19 cellular contexts compared by ENCODE assay signal in genomic region chr2:10934979-10935350, GRCh38. TPM values are rescaled to one million over a fixed set of nuclear protein-coding genes. Genes with fewer than 3 reads are reported as not detected.
DNase-seq lines count a peak whose midpoint lies in the region; ATAC-seq and TF ChIP-seq lines count a peak whose summit lies in the region.
"Had no signal": no experiment of that assay in that cellular context is flagged by ENCODE, and none has a peak within 500 bp of the region (broad histone marks: within the 10 kb centered on the region; RNA-seq: fewer than 3 reads in every experiment).

No MANE protein-coding gene starts in this region.

- H3K9me3 ChIP-seq in neural progenitor cell (ENCODE audit: low read depth), result no peaks in the 10 kb centered on the region

- no peak for ATAC-seq in HG03097 (IDR thresholded peaks at IDR 0.05; ENCODE audit: low FRiP score, unreplicated experiment)
- ATAC-seq: activated CD4-positive, CD25-positive, alpha-beta regulatory T cell treated with anti-CD3 and anti-CD28 coated beads, Interleukin-2, amount 50 U/mL, for 24 hours; activated T-helper 17 cell treated with anti-CD3 and anti-CD28 coated beads, Interleukin-2, amount 50 U/mL, for 72 hours had no signal

- peaks cover 4% of the 10 kb centered on the region for H3K9me3 Mint-ChIP-seq in neural progenitor cell

- DNase-seq in NCI-H2171 treated with DMSO at 0.1 percent for 48 hours (lab: John Stamatoyannopoulos, UW) (peak; percentile 7), NCI-H2171 (lab: John Stamatoyannopoulos, UW) (no peak), NCI-H187 treated with DMSO at 0.1 percent for 48 hours (lab: John Stamatoyannopoulos, UW) (peak; percentile 48), RPMI8226 (peak; percentile 41), neural progenitor cell (ENCODE audit: low spot score) (no peak), GOT3 (lab: John Stamatoyannopoulos, UW) (no peak), SKM-1 treated with dmso at 0.1 percent for 144 hours (lab: John Stamatoyannopoulos, UW; ENCODE audit: unreplicated experiment) (no peak)
- DNase-seq: brain microvascular endothelial cell, C1 segment of cervical spinal cord, cortex of kidney, left cardiac atrium, T-helper 9 cell had no signal

- peaks cover 16% of the 10 kb centered on the region for H3K27me3 Mint-ChIP-seq in neural progenitor cell (ENCODE audit: insufficient read depth, low read depth)
- H3K27me3 Mint-ChIP-seq: stimulated activated naive CD8-positive, alpha-beta T cell treated with anti-CD3 and anti-CD28 coated beads, Interleukin-15, Interleukin-2, amounts not matched to agents 100 ng/mL and 50 ng/mL, for 24 hours had no signal

- no peak overlapping the region for H3K4me3 ChIP-seq in neural progenitor cell
- H3K4me3 ChIP-seq: right atrium auricular region, SJSA1 had no signal

- no peaks in the 10 kb centered on the region for H3K36me3 ChIP-seq in neural progenitor cell
- H3K36me3 ChIP-seq: brain microvascular endothelial cell, right atrium auricular region, SJSA1 had no signal

- H3K4me3 Mint-ChIP-seq in neural progenitor cell, result peak overlapping the region; percentile 63
- H3K4me3 Mint-ChIP-seq: activated T-helper 17 cell treated with anti-CD3 and anti-CD28 coated beads, Interleukin-2, amount 50 U/mL, for 72 hours; stimulated activated naive CD8-positive, alpha-beta T cell treated with anti-CD3 and anti-CD28 coated beads, Interleukin-15, Interleukin-2, amounts not matched to agents 100 ng/mL and 50 ng/mL, for 24 hours; type B pancreatic cell had no signal

- H3K27ac ChIP-seq in neural progenitor cell, result no peak overlapping the region
- H3K27ac ChIP-seq: right atrium auricular region had no signal

- peaks cover 50% of the 10 kb centered on the region for H3K4me1 Mint-ChIP-seq in neural progenitor cell

- H3K27ac Mint-ChIP-seq in neural progenitor cell, result no peak overlapping the region
- H3K27ac Mint-ChIP-seq: stimulated activated naive CD8-positive, alpha-beta T cell treated with anti-CD3 and anti-CD28 coated beads, Interleukin-15, Interleukin-2, amounts not matched to agents 100 ng/mL and 50 ng/mL, for 24 hours had no signal

- H3K36me3 Mint-ChIP-seq in neural progenitor cell, result no peaks in the 10 kb centered on the region

- H3K79me2 ChIP-seq in neural progenitor cell (ENCODE audit: low read depth), result no peaks in the 10 kb centered on the region

- no peak overlapping the region for H3K9ac ChIP-seq in neural progenitor cell

- no peaks in the 10 kb centered on the region for H3K4me1 ChIP-seq in neural progenitor cell
- H3K4me1 ChIP-seq: right atrium auricular region had no signal

- H2AFZ ChIP-seq in neural progenitor cell (replicated peaks), result no peak overlapping the region

- H3K27me3 ChIP-seq in neural progenitor cell, result no peaks in the 10 kb centered on the region
- H3K27me3 ChIP-seq: brain microvascular endothelial cell, right atrium auricular region had no signal

- no peaks in the 10 kb centered on the region for H4K20me1 ChIP-seq in neural progenitor cell (ENCODE audit: low read depth)

- no peak overlapping the region for H3K4me2 ChIP-seq in neural progenitor cell

- no peaks in the 10 kb centered on the region for H3F3A ChIP-seq in neural progenitor cell (ENCODE audit: low read depth)

- no peak for TF ChIP-seq CTCF in neural progenitor cell (IDR thresholded peaks at IDR 0.05)

RNA-seq across cellular contexts. Expression of gene KCNF1, which starts 23.2 kb away (rescaled TPM):
- total RNA-seq in neural progenitor cell (ENCODE audit: low replicate concordance), result 0.15 TPM in 1 of 2 replicates, not detected in the other
- total RNA-seq: activated T-helper 17 cell treated with anti-CD3 and anti-CD28 coated beads, Interleukin-2, amount 50 U/mL, for 72 hours had no signal

Comparison
In these comparisons a context has a peak if more than half of its experiments do, and no peak if none do; other contexts are left out.
1. DNase-seq: peak in NCI-H2171 treated with DMSO at 0.1 percent for 48 hours (single experiment), NCI-H187 treated with DMSO at 0.1 percent for 48 hours (single experiment) and RPMI8226 (single experiment); none in NCI-H2171 (single experiment), neural progenitor cell (single experiment), GOT3 (single experiment) and SKM-1 treated with dmso at 0.1 percent for 144 hours (single experiment).